Comparison of ENCODE assay signal across 8 cellular contexts in genomic region chr17:14737984-14738651, GRCh38.
DNase-seq lines count a peak whose midpoint lies in the region; ATAC-seq and TF ChIP-seq lines count a peak whose summit lies in the region.

No MANE protein-coding gene starts in this region.

- H3K56ac ChIP-seq in IMR-90 (ENCODE audit: extremely low read depth, insufficient read depth, low read length), result peak overlapping the region; percentile 36

- TF ChIP-seq CTCF in IMR-90 (conservative IDR thresholded peaks at IDR 0.05; ENCODE audit: low read depth, low read length) (0 out of 2 replicates have a peak, but pooled peaks have one; percentile 18), neural progenitor cell (IDR thresholded peaks at IDR 0.05) (peak; percentile 44)

- in situ Hi-C loops in IMR-90 (cut with MboI; ENCODE audit: low sequenced_read_pairs), result loop anchor here (10.0 kb wide), 1 partner anchor 107 kb away; no protein-coding TSS in a partner anchor

- H4K8ac ChIP-seq in IMR-90 (ENCODE audit: low read depth in 2 of 2, low read length in 2 of 2), result peak overlapping the region; percentile 0 to 64; a peak in 2 of 4 replicates

- H2BK120ac ChIP-seq in IMR-90 (ENCODE audit: low read depth, low read length), result peak overlapping the region; percentile 89

- CTCF ChIA-PET in IMR-90 (lab: Yijun Ruan, JAX), result interaction anchor here (0.5 to 1.2 kb wide), 5 partner anchors 10 to 357 kb away, joined by 3 to 8 read pairs (median 4); no protein-coding TSS in a partner anchor

- no peak overlapping the region for H3K4me3 Mint-ChIP-seq in effector memory CD8-positive, alpha-beta T cell
- no peak overlapping the region for H3K4me3 Mint-ChIP-seq in neural progenitor cell

- no peak overlapping the region for H4K5ac ChIP-seq in IMR-90 (ENCODE audit: low read depth, low read length)

- peak overlapping the region; percentile 29; the same call in 1 of the 2 replicates for H3K14ac ChIP-seq in IMR-90 (replicated peaks; ENCODE audit: low read depth, low read length)

- no peaks in the 10 kb centered on the region for H3K79me1 ChIP-seq in IMR-90 (ENCODE audit: low read depth in 1 of 2, low read length in 2 of 2)

- H3K27ac ChIP-seq in IMR-90 (ENCODE audit: insufficient read depth, low read length) (peak overlapping the region; percentile 16), neural progenitor cell (no peak overlapping the region)

- dilution Hi-C loops in IMR-90 (cut with HindIII; ENCODE audit: low sequenced_read_pairs, unreplicated experiment), result no loop called here

- no peak overlapping the region for H3K27ac Mint-ChIP-seq in effector memory CD8-positive, alpha-beta T cell
- H3K27ac Mint-ChIP-seq in neural progenitor cell, result no peak overlapping the region

- peak overlapping the region; percentile 9; the same call in 1 of the 2 replicates for H4K91ac ChIP-seq in IMR-90 (ENCODE audit: insufficient read depth, low read depth, low read length)

- H3K4me3 ChIP-seq in IMR-90 (ENCODE audit: insufficient read depth, low read depth, low read length) (no peak overlapping the region), neural progenitor cell (no peak overlapping the region)

- H3K18ac ChIP-seq in IMR-90 (ENCODE audit: low read depth, low read length), result peak overlapping the region; percentile 19

- TF ChIP-seq RAD21 in IMR-90 (IDR thresholded peaks at IDR 0.05; ENCODE audit: low read length), result no peak

- peak overlapping the region; percentile 25 for H3K4me2 ChIP-seq in IMR-90 (ENCODE audit: low read depth, low read length)
- H3K4me2 ChIP-seq in neural progenitor cell, result no peak overlapping the region

- H4K20me1 ChIP-seq in IMR-90 (ENCODE audit: insufficient read depth, low read length) (no peaks in the 10 kb centered on the region), neural progenitor cell (ENCODE audit: low read depth) (no peaks in the 10 kb centered on the region)

- ATAC-seq in GM19035 (IDR thresholded peaks at IDR 0.05; ENCODE audit: unreplicated experiment) (peak; percentile 83), IMR-90 (ENCODE audit: low read depth) (peak; percentile 98), GM21737 (IDR thresholded peaks at IDR 0.05; ENCODE audit: unreplicated experiment) (no peak), GM19397 (IDR thresholded peaks at IDR 0.05; ENCODE audit: unreplicated experiment) (no peak)
- peak; percentile 19 for ATAC-seq in effector memory CD8-positive, alpha-beta T cell (replicated peaks)

- peak overlapping the region; percentile 92 for H2BK5ac ChIP-seq in IMR-90 (ENCODE audit: low read depth, low read length, poor library complexity, severe bottlenecking)

- H3K27me3 Mint-ChIP-seq in effector memory CD8-positive, alpha-beta T cell, result peaks cover 31 to 51% of the 10 kb centered on the region in 2 donors
- peaks cover 4% of the 10 kb centered on the region for H3K27me3 Mint-ChIP-seq in neural progenitor cell (ENCODE audit: insufficient read depth, low read depth)

- H3F3A ChIP-seq in neural progenitor cell (ENCODE audit: low read depth), result no peaks in the 10 kb centered on the region

- intact Hi-C loops in IMR-90 (cut with micrococcal nuclease), result loop anchor here (2.0 kb wide), 1 partner anchor 433 kb away; no protein-coding TSS in a partner anchor

- H3K4me1 ChIP-seq in IMR-90 (ENCODE audit: control insufficient read depth, insufficient read depth, low read length), result peaks cover 6% of the 10 kb centered on the region
- H3K4me1 ChIP-seq in neural progenitor cell, result peaks cover 20% of the 10 kb centered on the region

- no TSS peak for BruUV-seq in IMR-90 (replicated peaks; lab: Mats Ljungman, UMichigan)

- no peak overlapping the region for H2AK5ac ChIP-seq in IMR-90 (ENCODE audit: low read depth, low read length)

- no peaks in the 10 kb centered on the region for H3K36me3 ChIP-seq in IMR-90 (ENCODE audit: control insufficient read depth, insufficient read depth, low read length)
- H3K36me3 ChIP-seq in neural progenitor cell, result no peaks in the 10 kb centered on the region

- DNase-seq in IMR-90 (peak; percentile 99), neural progenitor cell (ENCODE audit: low spot score) (peak; percentile 41), DMS79 (lab: John Stamatoyannopoulos, UW) (no peak), medulla oblongata (ENCODE audit: extremely low spot score) (no peak)
- DNase-seq in effector memory CD8-positive, alpha-beta T cell, result no peak

- 0 out of 3 replicates have a peak overlapping the region, but pooled peaks have one; percentile 74 for H2BK15ac ChIP-seq in IMR-90 (ENCODE audit: low read depth, low read length)

- H3K36me3 Mint-ChIP-seq in effector memory CD8-positive, alpha-beta T cell (ENCODE audit: insufficient read depth), result peaks cover 3% of the 10 kb centered on the region
- H3K36me3 Mint-ChIP-seq in neural progenitor cell, result no peaks in the 10 kb centered on the region

- H2AFZ ChIP-seq in IMR-90 (replicated peaks; ENCODE audit: low read length, poor library complexity) (peak overlapping the region; percentile 85), neural progenitor cell (replicated peaks) (no peak overlapping the region)

- no peaks in the 10 kb centered on the region for H3K9me3 Mint-ChIP-seq in effector memory CD8-positive, alpha-beta T cell
- no peaks in the 10 kb centered on the region for H3K9me3 Mint-ChIP-seq in neural progenitor cell

- H3K79me2 ChIP-seq in neural progenitor cell (ENCODE audit: low read depth), result no peaks in the 10 kb centered on the region

- no peaks in the 10 kb centered on the region for H3K9me3 ChIP-seq in IMR-90 (ENCODE audit: control insufficient read depth, insufficient read depth, low read length)
- no peaks in the 10 kb centered on the region for H3K9me3 ChIP-seq in neural progenitor cell (ENCODE audit: low read depth)

- peaks cover 6% of the 10 kb centered on the region; the same call in 1 of the 2 replicates for H3K9me1 ChIP-seq in IMR-90 (ENCODE audit: insufficient read depth, low read length)

- H3K4ac ChIP-seq in IMR-90 (ENCODE audit: low read depth, low read length), result peak overlapping the region; percentile 51

- H3K9ac ChIP-seq in IMR-90 (ENCODE audit: low read depth, low read length) (no peak overlapping the region), neural progenitor cell (no peak overlapping the region)

- POLR2A ChIA-PET in IMR-90 (lab: Charles Lee; ENCODE audit: unreplicated experiment), result interaction anchor here (0.6 kb wide), 1 partner anchor 85 kb away, joined by 3 read pairs; no protein-coding TSS in a partner anchor

- 21% methylated on average over 4 of the region's 12 CpGs; no CpG with 5 or more reads in 1 of the 2 experiments for WGBS in IMR-90 (ENCODE audit: extremely low coverage in 2 of 2, insufficient read length in 1 of 2), 2 experiments

- H3K27me3 ChIP-seq in IMR-90 (ENCODE audit: control insufficient read depth, insufficient read depth, low read length) (no peaks in the 10 kb centered on the region), neural progenitor cell (no peaks in the 10 kb centered on the region)

- H3K4me1 Mint-ChIP-seq in effector memory CD8-positive, alpha-beta T cell (ENCODE audit: low read depth in 2 of 2), result no peaks in the 10 kb centered on the region
- peaks cover 47% of the 10 kb centered on the region for H3K4me1 Mint-ChIP-seq in neural progenitor cell

- peak overlapping the region; percentile 89 for H2BK20ac ChIP-seq in IMR-90 (ENCODE audit: low read depth, low read length)

- H2AK9ac ChIP-seq in IMR-90 (replicated peaks; ENCODE audit: low read depth, low read length, poor library complexity), result peak overlapping the region; percentile 23

- no peak for TF ChIP-seq POLR2A in IMR-90 (IDR thresholded peaks at IDR 0.05; ENCODE audit: low read depth, low read length)

- peak overlapping the region; percentile 64 for H3K23ac ChIP-seq in IMR-90 (ENCODE audit: low read depth, low read length)

TF ChIP-seq in IMR-90, 13 proteins besides CTCF, POLR2A, EP300 and RAD21:
- TF ChIP-seq MAFK (IDR thresholded peaks at IDR 0.05; ENCODE audit: low read depth, low read length) (peak; percentile 56), FOS (IDR thresholded peaks at IDR 0.05; ENCODE audit: low read depth, low read length) (peak; percentile 96), MXI1 (IDR thresholded peaks at IDR 0.05; ENCODE audit: borderline replicate concordance, low read depth, low read length) (peak; percentile 65; the same call in 1 of the 2 replicates), RFX5 (IDR thresholded peaks at IDR 0.05; ENCODE audit: low read depth, low read length) (no peak), BHLHE40 (IDR thresholded peaks at IDR 0.05; ENCODE audit: low read depth, low read length) (peak; percentile 69), ELK1 (IDR thresholded peaks at IDR 0.05; ENCODE audit: borderline replicate concordance, low read depth, low read length) (no peak), SMC3 (IDR thresholded peaks at IDR 0.05; ENCODE audit: low read depth, low read length) (no peak), USF2 (IDR thresholded peaks at IDR 0.05; ENCODE audit: low read depth, low read length) (no peak), CEBPB (IDR thresholded peaks at IDR 0.05; ENCODE audit: low read depth, low read length) (peak; percentile 99), NFE2L2 (IDR thresholded peaks at IDR 0.05; ENCODE audit: low read depth, low read length) (peak; percentile 89), CHD1 (IDR thresholded peaks at IDR 0.05; ENCODE audit: low read depth, low read length) (no peak), MAZ (IDR thresholded peaks at IDR 0.05; ENCODE audit: borderline replicate concordance, low read depth, low read length) (no peak), RCOR1 (IDR thresholded peaks at IDR 0.05; ENCODE audit: insufficient replicate concordance, low read length) (no peak)

Comparison
In these comparisons a context has a peak if more than half of its experiments do, and no peak if none do; other contexts are left out.
1. ATAC-seq: peak in GM19035 (single experiment), IMR-90 (single experiment) and effector memory CD8-positive, alpha-beta T cell (single experiment); none in GM21737 (single experiment) and GM19397 (single experiment).
2. DNase-seq: peak in IMR-90 (single experiment) and neural progenitor cell (single experiment); none in effector memory CD8-positive, alpha-beta T cell (0 of 3), DMS79 (single experiment) and medulla oblongata (single experiment).